1 cellular context compared by ENCODE assay signal in genomic region chr3:48188266-48189201, GRCh38.
TF ChIP-seq lines count a peak whose summit lies in the region.

CDC25A (minus strand) TSS chr3:48188417; CDS start chr3:48187947, 470 bp downstream.

TF ChIP-seq in HepG2, 621 proteins besides CTCF, POLR2A, EP300 and RAD21 (continued from another document and continues in another):
- TF ChIP-seq DZIP1 (CRISPR knock-in tag; IDR thresholded peaks at IDR 0.05) (no peak), ZSCAN9 (CRISPR knock-in tag; IDR thresholded peaks at IDR 0.05; ENCODE audit: borderline replicate concordance) (peak; percentile 11; the same call in 1 of the 2 replicates), HINFP (CRISPR knock-in tag; IDR thresholded peaks at IDR 0.05; ENCODE audit: low read depth) (no peak), ARID5B (CRISPR knock-in tag; IDR thresholded peaks at IDR 0.05) (peak; percentile 43; the same call in 1 of the 2 replicates), RERE (CRISPR knock-in tag; IDR thresholded peaks at IDR 0.05; ENCODE audit: low read depth) (no peak), SP2 (CRISPR knock-in tag; IDR thresholded peaks at IDR 0.05) (peak; percentile 94), ZNF530 (CRISPR knock-in tag; IDR thresholded peaks at IDR 0.05; ENCODE audit: low read depth) (no peak), ZNF142 (CRISPR knock-in tag; IDR thresholded peaks at IDR 0.05) (peak; percentile 98), ZNF30 (CRISPR knock-in tag; IDR thresholded peaks at IDR 0.05) (no peak), RARA (CRISPR knock-in tag; IDR thresholded peaks at IDR 0.05) (no peak), FOXC1 (CRISPR knock-in tag; IDR thresholded peaks at IDR 0.05; ENCODE audit: borderline replicate concordance) (0 out of 2 replicates have a peak, but pooled peaks have one; percentile 14), RFX3 (CRISPR knock-in tag; IDR thresholded peaks at IDR 0.05) (no peak), KLF12 (CRISPR knock-in tag; IDR thresholded peaks at IDR 0.05; ENCODE audit: borderline replicate concordance) (no peak), ATF1 (CRISPR knock-in tag; IDR thresholded peaks at IDR 0.05) (peak; percentile 74), HOXA3 (CRISPR knock-in tag; IDR thresholded peaks at IDR 0.05) (peak; percentile 35; the same call in 1 of the 2 replicates), GATAD1 (CRISPR knock-in tag; IDR thresholded peaks at IDR 0.05) (peak; percentile 50; the same call in 1 of the 2 replicates), KAT8 (CRISPR knock-in tag; IDR thresholded peaks at IDR 0.05) (peak; percentile 84), ZSCAN30 (CRISPR knock-in tag; IDR thresholded peaks at IDR 0.05) (0 out of 2 replicates have a peak, but pooled peaks have one; percentile 24), BCL6 (CRISPR knock-in tag; IDR thresholded peaks at IDR 0.05) (no peak), ZNF574 (CRISPR knock-in tag; IDR thresholded peaks at IDR 0.05) (peak; percentile 71; the same call in 1 of the 2 replicates), ESRRA (CRISPR knock-in tag; IDR thresholded peaks at IDR 0.05; ENCODE audit: low read depth) (peak; percentile 21; the same call in 1 of the 2 replicates), KMT2B (CRISPR knock-in tag; IDR thresholded peaks at IDR 0.05) (peak; percentile 68), ZNF710 (CRISPR knock-in tag; IDR thresholded peaks at IDR 0.05; ENCODE audit: borderline replicate concordance) (no peak), TFE3 (CRISPR knock-in tag; IDR thresholded peaks at IDR 0.05) (peak; percentile 14; the same call in 1 of the 2 replicates), HMG20B (CRISPR knock-in tag; conservative IDR thresholded peaks at IDR 0.05) (no peak)
